8 cellular contexts compared by ENCODE assay signal in genomic region chr22:44702479-44703219, GRCh38. TPM values are rescaled to one million over a fixed set of nuclear protein-coding genes. Genes with fewer than 3 reads are reported as not detected.
DNase-seq lines count a peak whose midpoint lies in the region; ATAC-seq and TF ChIP-seq lines count a peak whose summit lies in the region.

No MANE protein-coding gene starts in this region.

- peaks cover 41% of the 10 kb centered on the region for H3K4me1 ChIP-seq in HUES6 (ENCODE audit: control insufficient read depth, insufficient read depth, low read length)

- CTCF ChIA-PET in AG04450 (lab: Charles Lee), result interaction anchor here (1.6 kb wide), 1 partner anchor 18 kb away, joined by 4 read pairs; no protein-coding TSS in a partner anchor

- no peaks in the 10 kb centered on the region for H3K27me3 ChIP-seq in AG04450 (ENCODE audit: control insufficient read depth, insufficient read depth, low read length)
- H3K27me3 ChIP-seq in HUES6 (ENCODE audit: control insufficient read depth, insufficient read depth, low read length), result peaks cover 30% of the 10 kb centered on the region

- POLR2A ChIA-PET in AG04450 (lab: Yijun Ruan, JAX), result interaction anchor here (0.6 to 1.6 kb wide), 5 partner anchors 13 to 145 kb away, joined by 3 to 7 read pairs (median 3); no protein-coding TSS in a partner anchor

- peak overlapping the region; percentile 72 for H3K9ac ChIP-seq in HUES6 (ENCODE audit: low read length)

- TF ChIP-seq CTCF in AG04450 (IDR thresholded peaks at IDR 0.05; ENCODE audit: low read depth, low read length), result peak; percentile 34

- DNase-seq in AG04450 (ENCODE audit: low read depth, low spot score) (no peak), dermis blood vessel endothelial cell (no peak), GM19240 (ENCODE audit: insufficient read length, low spot score) (no peak)
- DNase-seq in activated naive CD4-positive, alpha-beta T cell treated with Interleukin-2 at 50 U/mL for 16 hours, result peak; percentile 39

- peak; percentile 30 for ATAC-seq in GM19328 (IDR thresholded peaks at IDR 0.05; ENCODE audit: unreplicated experiment)

- H3K9me3 ChIP-seq in AG04450 (ENCODE audit: control insufficient read depth, insufficient read depth, low read length) (no peaks in the 10 kb centered on the region; the same call in 1 of the 2 replicates), HUES6 (ENCODE audit: control insufficient read depth, insufficient read depth, low read depth, low read length) (no peaks in the 10 kb centered on the region)

- H3K27ac ChIP-seq in AG04450 (ENCODE audit: low read depth, low read length), result peak overlapping the region; percentile 47
- no peak overlapping the region for H3K27ac ChIP-seq in HUES6 (ENCODE audit: low read depth, low read length)
- peak overlapping the region in 13 of 21 experiments; percentile 9 to 80 (median 58) for H3K27ac ChIP-seq in skin epidermis

- no peaks in the 10 kb centered on the region for H3K36me3 ChIP-seq in HUES6 (ENCODE audit: control insufficient read depth, insufficient read depth, low read length)

- peak overlapping the region; percentile 68 for H3K4me3 ChIP-seq in AG04450 (ENCODE audit: low read depth, low read length)
- peak overlapping the region; percentile 71 for H3K4me3 ChIP-seq in HUES6 (ENCODE audit: low read depth, low read length)
- peak overlapping the region; percentile 58 for H3K4me3 ChIP-seq in iPS-11a (ENCODE audit: low read depth, low read length)
- peak overlapping the region; percentile 38 to 85 (median 64) for H3K4me3 ChIP-seq in skin epidermis

RNA-seq across cellular contexts. Expression of gene PRR5, which starts 0.6 kb away (rescaled TPM):
- 12.9 and 16.2 TPM in 2 replicates for polyA plus RNA-seq in AG04450 (2011; rRNA removed)
- polyA minus RNA-seq in AG04450 (2011; rRNA and poly(A)+ RNA removed), result 14.6 and 18.4 TPM in 2 replicates
- total RNA-seq in dermis blood vessel endothelial cell, result 12.4 and 13.6 TPM in 2 replicates

RNA-seq across cellular contexts. Expression of gene ARHGAP8, which starts 49.7 kb away (rescaled TPM):
- 0.10 and 0.16 TPM in 2 replicates for polyA plus RNA-seq in AG04450 (2011; rRNA removed)
- not detected in 2 replicates for polyA minus RNA-seq in AG04450 (2011; rRNA and poly(A)+ RNA removed)
- total RNA-seq in dermis blood vessel endothelial cell, result 0.09 TPM in 1 of 2 replicates, not detected in the other
